ENCODE assay signal across 1 cellular context in genomic region chr16:4957720-4958509, GRCh38.
TF ChIP-seq lines count a peak whose summit lies in the region.

Gene SEC14L5, plus strand, starts transcription at chr16:4958330. Its CDS starts 994 bp downstream, at chr16:4959324.

TF ChIP-seq in HEK293, 187 proteins besides CTCF, POLR2A, EP300 and RAD21 (continued from another document and continues in another):
- no peak for TF ChIP-seq ZNF280D (tag by site-specific recombination; IDR thresholded peaks at IDR 0.05)
- TF ChIP-seq ZNF280C (tag by site-specific recombination; IDR thresholded peaks at IDR 0.05), result no peak
- TF ChIP-seq ZNF473 (tag by site-specific recombination; IDR thresholded peaks at IDR 0.05), result no peak
- TF ChIP-seq ZBTB20 (tag by site-specific recombination; IDR thresholded peaks at IDR 0.05), result peak; percentile 89
- TF ChIP-seq ZNF488 (tag by site-specific recombination; IDR thresholded peaks at IDR 0.05), result no peak
- no peak for TF ChIP-seq ZNF623 (tag by site-specific recombination; IDR thresholded peaks at IDR 0.05)
- no peak for TF ChIP-seq ZNF621 (tag by site-specific recombination; IDR thresholded peaks at IDR 0.05)
- no peak for TF ChIP-seq GFI1B (tag by site-specific recombination; IDR thresholded peaks at IDR 0.05)
- TF ChIP-seq ZNF302 (tag by site-specific recombination; IDR thresholded peaks at IDR 0.05; ENCODE audit: low read depth), result no peak
- TF ChIP-seq ZNF311 (tag by site-specific recombination; IDR thresholded peaks at IDR 0.05; ENCODE audit: borderline replicate concordance), result no peak
- no peak for TF ChIP-seq RBAK (tag by site-specific recombination; IDR thresholded peaks at IDR 0.05)
- peak; percentile 54 for TF ChIP-seq KLF1 (tag by site-specific recombination; IDR thresholded peaks at IDR 0.05)
- TF ChIP-seq PATZ1 (tag by site-specific recombination; IDR thresholded peaks at IDR 0.05), result peak; percentile 39; the same call in 1 of the 2 replicates
- TF ChIP-seq ZNF768 (tag by site-specific recombination; IDR thresholded peaks at IDR 0.05), result no peak
- TF ChIP-seq ZBTB17 (tag by site-specific recombination; IDR thresholded peaks at IDR 0.05), result peak; percentile 38
- no peak for TF ChIP-seq ZNF133 (tag by site-specific recombination; IDR thresholded peaks at IDR 0.05)
- no peak for TF ChIP-seq ZNF114 (tag by site-specific recombination; IDR thresholded peaks at IDR 0.05)
- TF ChIP-seq ZNF518A (tag by site-specific recombination; conservative IDR thresholded peaks at IDR 0.05; ENCODE audit: low read depth), result no peak
- TF ChIP-seq ZNF391 (tag by site-specific recombination; IDR thresholded peaks at IDR 0.05; ENCODE audit: borderline replicate concordance, low read depth), result no peak
- TF ChIP-seq ZNF624 (tag by site-specific recombination; IDR thresholded peaks at IDR 0.05), result no peak
- TF ChIP-seq ZNF426 (tag by site-specific recombination; IDR thresholded peaks at IDR 0.05), result no peak
- peak; percentile 69; the same call in 1 of the 2 replicates for TF ChIP-seq KLF9 (tag by site-specific recombination; IDR thresholded peaks at IDR 0.05; ENCODE audit: low read depth)
- no peak for TF ChIP-seq ZNF274 (IDR thresholded peaks at IDR 0.05; ENCODE audit: low read length)
- TF ChIP-seq ZNF274 (tag by site-specific recombination; IDR thresholded peaks at IDR 0.05; ENCODE audit: borderline replicate concordance), result no peak
- no peak for TF ChIP-seq ZNF416 (tag by site-specific recombination; IDR thresholded peaks at IDR 0.05)
- no peak for TF ChIP-seq ZNF169 (tag by site-specific recombination; IDR thresholded peaks at IDR 0.05)
- TF ChIP-seq ZNF776 (tag by site-specific recombination; IDR thresholded peaks at IDR 0.05; ENCODE audit: borderline replicate concordance), result no peak
- no peak for TF ChIP-seq OSR2 (tag by site-specific recombination; IDR thresholded peaks at IDR 0.05)
- TF ChIP-seq ZNF544 (tag by site-specific recombination; IDR thresholded peaks at IDR 0.05), result no peak
- no peak for TF ChIP-seq ZNF214 (tag by site-specific recombination; IDR thresholded peaks at IDR 0.05; ENCODE audit: borderline replicate concordance)
- TF ChIP-seq REST (tag by site-specific recombination; IDR thresholded peaks at IDR 0.05), result peak; percentile 94
- TF ChIP-seq KLF10 (tag by site-specific recombination; IDR thresholded peaks at IDR 0.05), result peak; percentile 12; the same call in 1 of the 2 replicates
- TF ChIP-seq INSM2 (tag by site-specific recombination; IDR thresholded peaks at IDR 0.05), result no peak
- TF ChIP-seq ZNF223 (tag by site-specific recombination; IDR thresholded peaks at IDR 0.05), result no peak
- peak; percentile 70 for TF ChIP-seq ZNF335 (tag by site-specific recombination; conservative IDR thresholded peaks at IDR 0.05)
- TF ChIP-seq PRDM10 (tag by site-specific recombination; IDR thresholded peaks at IDR 0.05), result peak; percentile 64
- TF ChIP-seq ZNF394 (tag by site-specific recombination; IDR thresholded peaks at IDR 0.05; ENCODE audit: borderline replicate concordance), result no peak; the same call in 1 of the 2 replicates
